In the genomic region with DNA sequence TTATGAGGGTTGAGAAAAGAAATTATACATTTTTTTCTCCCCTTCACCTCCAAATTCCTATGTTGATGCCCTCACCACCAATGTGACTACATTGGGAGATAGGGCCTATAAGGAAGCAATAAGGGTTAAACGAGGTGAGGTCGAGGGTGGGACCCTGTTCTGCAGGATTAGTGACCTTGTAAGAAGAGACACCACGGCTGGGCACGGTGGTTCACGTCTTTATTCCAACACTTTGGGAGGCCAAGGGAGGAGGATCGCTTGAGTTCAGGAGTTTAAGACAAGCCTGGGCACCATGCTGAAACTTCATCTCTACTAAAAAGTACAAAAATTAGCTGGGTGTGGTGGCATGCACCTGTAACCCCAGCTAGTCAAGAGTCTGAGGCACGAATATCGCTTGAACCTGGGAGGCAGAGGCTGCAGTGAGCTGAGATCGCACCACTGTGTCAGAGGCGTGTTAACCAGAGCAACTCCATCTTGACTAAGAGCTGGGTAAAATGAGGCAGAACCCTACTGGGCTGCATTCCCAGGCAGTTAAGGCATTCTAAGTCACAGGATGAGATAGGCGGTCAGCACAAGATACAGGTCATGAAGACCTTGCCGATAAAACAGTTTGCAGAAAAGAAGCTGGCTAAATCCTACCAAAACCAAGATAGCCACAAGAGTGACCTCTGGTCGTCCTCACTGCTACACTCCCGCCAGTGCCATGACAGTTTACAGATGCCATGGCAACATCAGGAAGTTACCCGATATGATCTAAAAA, we compare ENCODE assay signal across 12 cellular contexts.
DNase-seq lines count a peak whose midpoint lies in the region; ATAC-seq and TF ChIP-seq lines count a peak whose summit lies in the region.
"Had no signal": no experiment of that assay in that cellular context is flagged by ENCODE, and none has a peak within 500 bp of the region (broad histone marks: within the 10 kb centered on the region; RNA-seq: fewer than 3 reads in every experiment).

No MANE protein-coding gene starts in this region.

- H3K27ac Mint-ChIP-seq in chondrocyte (ENCODE audit: unreplicated experiment), result no peak overlapping the region
- no peak overlapping the region for H3K27ac Mint-ChIP-seq in activated CD4-positive, alpha-beta T cell treated with anti-CD3 and anti-CD28 coated beads, Interleukin-2, amount 10 ng/mL, durations not matched to agents 24 days and 14 days
- no peak overlapping the region for H3K27ac Mint-ChIP-seq in natural killer cell treated with Interleukin-12 subunit alpha and Interleukin-12 subunit beta and Interleukin-15 and Interleukin-18, amount 100 ng/mL, for 72 hours
- no peak overlapping the region for H3K27ac Mint-ChIP-seq in activated T-cell treated with anti-CD3 and anti-CD28 coated beads, Interleukin-2, amount 50 U/mL, for 72 hours

- peak overlapping the region in 3 of 4 donors; percentile 14 to 35 (median 34) for H3K27ac ChIP-seq in Peyer's patch
- peak overlapping the region; percentile 54 for H3K27ac ChIP-seq in lower lobe of right lung
- H3K27ac ChIP-seq in tibial artery, result peak overlapping the region; percentile 38 to 46

- peak overlapping the region; percentile 57 for H3K4me3 Mint-ChIP-seq in chondrocyte (ENCODE audit: unreplicated experiment)
- H3K4me3 Mint-ChIP-seq in activated CD4-positive, alpha-beta T cell treated with anti-CD3 and anti-CD28 coated beads, Interleukin-2, amount 10 ng/mL, durations not matched to agents 24 days and 14 days, result no peak overlapping the region
- H3K4me3 Mint-ChIP-seq in natural killer cell treated with Interleukin-12 subunit alpha and Interleukin-12 subunit beta and Interleukin-15 and Interleukin-18, amount 100 ng/mL, for 72 hours, result no peak overlapping the region
- no peak overlapping the region for H3K4me3 Mint-ChIP-seq in activated T-cell treated with anti-CD3 and anti-CD28 coated beads, Interleukin-2, amount 50 U/mL, for 72 hours

- intact Hi-C loops in lower lobe of right lung (cut with DNase I), result no loop called here
- intact Hi-C loops in tibial artery (cut with DNase I; ENCODE audit: low total_unique reads), result no loop called here
- intact Hi-C loops in activated CD4-positive, alpha-beta T cell treated with anti-CD3 and anti-CD28 coated beads, Interleukin-2, amount 10 ng/mL, durations not matched to agents 24 days and 14 days (cut with micrococcal nuclease), result no loop called here

- H3K27me3 Mint-ChIP-seq in chondrocyte (ENCODE audit: low read depth), result peaks cover 5% of the 10 kb centered on the region
- H3K27me3 Mint-ChIP-seq in activated CD4-positive, alpha-beta T cell treated with anti-CD3 and anti-CD28 coated beads, Interleukin-2, amount 10 ng/mL, durations not matched to agents 24 days and 14 days, result no peaks in the 10 kb centered on the region
- H3K27me3 Mint-ChIP-seq in natural killer cell treated with Interleukin-12 subunit alpha and Interleukin-12 subunit beta and Interleukin-15 and Interleukin-18, amount 100 ng/mL, for 72 hours, result no peaks in the 10 kb centered on the region
- H3K27me3 Mint-ChIP-seq in activated T-cell treated with anti-CD3 and anti-CD28 coated beads, Interleukin-2, amount 50 U/mL, for 72 hours (ENCODE audit: low read depth), result no peaks in the 10 kb centered on the region

- peak in 1 of 2 donors; percentile 48 for ATAC-seq in lower lobe of right lung
- no peak for ATAC-seq in natural killer cell treated with Interleukin-12 subunit alpha and Interleukin-12 subunit beta and Interleukin-15 and Interleukin-18, amount 100 ng/mL, for 72 hours
- no peak for ATAC-seq in activated T-cell treated with anti-CD3 and anti-CD28 coated beads, Interleukin-2, amount 50 U/mL, for 72 hours (replicated peaks in 1 of 2)

- H3K36me3 Mint-ChIP-seq in chondrocyte (ENCODE audit: low read depth), result peaks cover 2% of the 10 kb centered on the region
- H3K36me3 Mint-ChIP-seq in activated CD4-positive, alpha-beta T cell treated with anti-CD3 and anti-CD28 coated beads, Interleukin-2, amount 10 ng/mL, durations not matched to agents 24 days and 14 days (ENCODE audit: low read depth), result peaks cover 3% of the 10 kb centered on the region
- H3K36me3 Mint-ChIP-seq in natural killer cell treated with Interleukin-12 subunit alpha and Interleukin-12 subunit beta and Interleukin-15 and Interleukin-18, amount 100 ng/mL, for 72 hours, result peaks cover 5% of the 10 kb centered on the region
- peaks cover 11 to 14% of the 10 kb centered on the region in 2 donors for H3K36me3 Mint-ChIP-seq in activated T-cell treated with anti-CD3 and anti-CD28 coated beads, Interleukin-2, amount 50 U/mL, for 72 hours (ENCODE audit: insufficient read depth in 2 of 2)

- H3K4me3 ChIP-seq in Peyer's patch, result peak overlapping the region in 3 of 4 donors; percentile 9 to 61 (median 44)
- peak overlapping the region; percentile 48 for H3K4me3 ChIP-seq in lower lobe of right lung
- peak overlapping the region; percentile 44 to 53 for H3K4me3 ChIP-seq in tibial artery

- H3K36me3 ChIP-seq in Peyer's patch, result no peaks in the 10 kb centered on the region
- H3K36me3 ChIP-seq in lower lobe of right lung, result no peaks in the 10 kb centered on the region
- no peaks in the 10 kb centered on the region for H3K36me3 ChIP-seq in tibial artery

- H3K4me1 ChIP-seq in Peyer's patch, result peaks cover 0 to 5% (median 1%) of the 10 kb centered on the region in 4 donors
- H3K4me1 ChIP-seq in lower lobe of right lung, result peaks cover 18% of the 10 kb centered on the region
- peaks cover 0 to 29% (median 22%) of the 10 kb centered on the region in 4 donors for H3K4me1 ChIP-seq in tibial artery

- DNase-seq in Peyer's patch (no peak), chondrocyte (ENCODE audit: low spot score) (no peak), lower lobe of right lung (no peak), tibial artery (no peak), NCI-H526 treated with DMSO at 0.1 percent for 48 hours (lab: John Stamatoyannopoulos, UW) (no peak)
- DNase-seq in activated CD4-positive, alpha-beta T cell treated with anti-CD3 and anti-CD28 coated beads, Interleukin-2, amount 10 ng/mL, durations not matched to agents 24 days and 14 days, result no peak
- DNase-seq in natural killer cell treated with Interleukin-12 subunit alpha and Interleukin-12 subunit beta and Interleukin-15 and Interleukin-18, amount 100 ng/mL, for 72 hours (ENCODE audit: low spot score), result no peak
- DNase-seq in activated T-cell treated with anti-CD3 and anti-CD28 coated beads, Interleukin-2, amount 50 U/mL, for 72 hours, result no peak
- DNase-seq: activated CD4-positive, alpha-beta T cell treated with anti-CD3 and anti-CD28 coated beads, Interleukin-2, amount 50 U/mL, for 1 hour; foreskin fibroblast; NCI-H1436 treated with DMSO at 0.1 percent for 48 hours; T-helper 1 cell had no signal

- TF ChIP-seq POLR2A in Peyer's patch (IDR thresholded peaks at IDR 0.05), result no peak

- peaks cover 22% of the 10 kb centered on the region for H3K4me1 Mint-ChIP-seq in chondrocyte (ENCODE audit: low read depth)
- peaks cover 6% of the 10 kb centered on the region for H3K4me1 Mint-ChIP-seq in activated CD4-positive, alpha-beta T cell treated with anti-CD3 and anti-CD28 coated beads, Interleukin-2, amount 10 ng/mL, durations not matched to agents 24 days and 14 days
- H3K4me1 Mint-ChIP-seq in natural killer cell treated with Interleukin-12 subunit alpha and Interleukin-12 subunit beta and Interleukin-15 and Interleukin-18, amount 100 ng/mL, for 72 hours (ENCODE audit: low read depth in 2 of 2), result peaks cover 10 to 11% of the 10 kb centered on the region in 2 donors
- H3K4me1 Mint-ChIP-seq in activated T-cell treated with anti-CD3 and anti-CD28 coated beads, Interleukin-2, amount 50 U/mL, for 72 hours (ENCODE audit: low read depth), result peaks cover 14% of the 10 kb centered on the region

- peaks cover 1% of the 10 kb centered on the region for H3K9me3 Mint-ChIP-seq in chondrocyte (ENCODE audit: low read depth)
- peaks cover 9% of the 10 kb centered on the region for H3K9me3 Mint-ChIP-seq in activated CD4-positive, alpha-beta T cell treated with anti-CD3 and anti-CD28 coated beads, Interleukin-2, amount 10 ng/mL, durations not matched to agents 24 days and 14 days
- peaks cover 5% of the 10 kb centered on the region for H3K9me3 Mint-ChIP-seq in natural killer cell treated with Interleukin-12 subunit alpha and Interleukin-12 subunit beta and Interleukin-15 and Interleukin-18, amount 100 ng/mL, for 72 hours
- H3K9me3 Mint-ChIP-seq in activated T-cell treated with anti-CD3 and anti-CD28 coated beads, Interleukin-2, amount 50 U/mL, for 72 hours, result peaks cover 7 to 9% of the 10 kb centered on the region in 2 donors

- TF ChIP-seq CTCF in Peyer's patch (IDR thresholded peaks at IDR 0.05), result no peak
- no peak for TF ChIP-seq CTCF in chondrocyte (IDR thresholded peaks at IDR 0.05)
- TF ChIP-seq CTCF in lower lobe of right lung (IDR thresholded peaks at IDR 0.05), result no peak
- TF ChIP-seq CTCF in tibial artery (IDR thresholded peaks at IDR 0.05), result no peak

- H3K27me3 ChIP-seq in Peyer's patch (no peaks in the 10 kb centered on the region), lower lobe of right lung (ENCODE audit: low read depth) (no peaks in the 10 kb centered on the region), tibial artery (no peaks in the 10 kb centered on the region)

- no peaks in the 10 kb centered on the region for H3K9me3 ChIP-seq in Peyer's patch
- H3K9me3 ChIP-seq in lower lobe of right lung, result no peaks in the 10 kb centered on the region
- H3K9me3 ChIP-seq in tibial artery, result no peaks in the 10 kb centered on the region
